ENCODE assay signal across 2 cellular contexts in the genomic region with DNA sequence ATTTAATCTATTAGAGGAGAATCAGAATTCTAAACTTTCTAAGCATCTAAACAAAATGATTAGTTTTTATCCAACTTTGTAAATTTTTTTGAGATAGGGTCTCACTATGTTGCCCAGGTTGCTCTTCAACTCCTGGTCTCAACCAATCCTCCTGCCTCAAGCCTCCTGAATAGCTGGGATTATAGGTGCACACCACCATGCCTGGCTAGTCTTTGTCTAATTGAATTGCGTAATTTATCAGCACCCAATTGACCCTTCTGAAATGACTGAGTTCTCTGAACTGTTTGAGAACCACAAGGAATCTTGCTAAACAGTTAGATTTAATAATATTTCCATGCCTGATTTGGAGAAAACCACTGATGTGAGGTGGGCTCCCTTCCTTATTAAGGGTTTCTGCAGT.
TF ChIP-seq lines count a peak whose summit lies in the region.

No MANE protein-coding gene starts in this region.

TF ChIP-seq in K562, 482 proteins besides CTCF, POLR2A, EP300 and RAD21 (continued from another document):
- no peak for TF ChIP-seq HMGXB4 (CRISPR knock-in tag; IDR thresholded peaks at IDR 0.05)

TF ChIP-seq in HepG2, 621 proteins besides CTCF, POLR2A, EP300 and RAD21 (continued from another document):
- TF ChIP-seq ZBTB39 (CRISPR knock-in tag; IDR thresholded peaks at IDR 0.05) (no peak), ATM (IDR thresholded peaks at IDR 0.05; ENCODE audit: borderline replicate concordance) (no peak), GABPA (IDR thresholded peaks at IDR 0.05; ENCODE audit: low read depth, low read length) (no peak), GABPA (CRISPR knock-in tag; IDR thresholded peaks at IDR 0.05; ENCODE audit: low read depth) (no peak)
